33 cellular contexts compared by ENCODE assay signal in the genomic region with DNA sequence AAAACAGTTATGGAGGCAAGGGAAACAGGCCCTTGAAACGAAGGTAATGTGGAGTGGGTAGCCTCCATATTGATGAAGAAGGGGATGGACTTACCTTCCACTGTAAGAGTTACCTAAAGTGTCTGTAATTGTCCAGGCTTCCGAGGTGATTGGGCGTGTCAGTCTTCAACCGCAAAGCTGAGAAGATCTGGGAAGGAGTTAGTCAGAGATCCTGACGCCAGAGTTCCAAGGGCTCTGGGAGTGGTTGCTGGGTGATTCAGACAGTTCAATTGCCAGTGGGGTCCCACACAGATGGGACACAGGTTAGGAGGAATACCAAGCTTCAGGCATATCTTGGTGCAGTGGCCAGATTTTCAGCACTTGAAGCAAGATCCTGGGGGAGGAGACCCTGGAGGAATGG.
"Had no signal": no experiment of that assay in that cellular context is flagged by ENCODE, and none has a peak within 500 bp of the region (broad histone marks: within the 10 kb centered on the region; RNA-seq: fewer than 3 reads in every experiment).

No MANE protein-coding gene starts in this region.

- H3K27ac ChIP-seq: adrenal gland, body of pancreas, cardiac muscle cell, colonic mucosa, gastrocnemius medialis, heart right ventricle, WERI-Rb-1 had no signal

- H3K36me3 Mint-ChIP-seq: activated naive CD4-positive, alpha-beta T cell treated with anti-CD3 and anti-CD28 coated beads, Interleukin-2, amount 50 U/mL, for 24 hours; activated naive CD8-positive, alpha-beta T cell treated with anti-CD3 and anti-CD28 coated beads for 36 hours had no signal

- H3K4me3 ChIP-seq: adrenal gland, body of pancreas, cardiac muscle cell, colonic mucosa, gastrocnemius medialis, heart right ventricle had no signal

- H3K27ac Mint-ChIP-seq: activated B cell treated with CpG ODN at 0.5 μM for 24 hours; activated CD8-positive, alpha-beta T cell treated with anti-CD3 and anti-CD28 coated beads for 36 hours; activated naive CD4-positive, alpha-beta T cell treated with anti-CD3 and anti-CD28 coated beads for 36 hours; activated naive CD4-positive, alpha-beta T cell treated with anti-CD3 and anti-CD28 coated beads, Interleukin-2, amount 50 U/mL, for 24 hours; activated naive CD8-positive, alpha-beta T cell treated with anti-CD3 and anti-CD28 coated beads for 36 hours; activated naive CD8-positive, alpha-beta T cell treated with anti-CD3 and anti-CD28 coated beads, Interleukin-2, amount 50 U/mL, for 24 hours; activated T-helper 17 cell treated with anti-CD3 and anti-CD28 coated beads, Interleukin-2, amount 50 U/mL, for 72 hours; T-helper 17 cell; T-helper 2 cell treated with Interferon-gamma antibody and Interleukin-4, amounts not matched to agents 5 μg/mL and 100 μg/mL, for 36 hours had no signal

- H3K27me3 Mint-ChIP-seq: activated B cell treated with CpG ODN at 0.5 μM for 24 hours; activated CD8-positive, alpha-beta T cell treated with anti-CD3 and anti-CD28 coated beads for 36 hours; activated naive CD4-positive, alpha-beta T cell treated with anti-CD3 and anti-CD28 coated beads, Interleukin-2, amount 50 U/mL, for 24 hours; activated naive CD8-positive, alpha-beta T cell treated with anti-CD3 and anti-CD28 coated beads for 36 hours; activated naive CD8-positive, alpha-beta T cell treated with anti-CD3 and anti-CD28 coated beads, Interleukin-2, amount 50 U/mL, for 24 hours; T-helper 17 cell had no signal

- H3K9me3 ChIP-seq: adrenal gland, body of pancreas, colonic mucosa, gastrocnemius medialis, heart right ventricle had no signal

- H3K36me3 ChIP-seq: adrenal gland, cardiac muscle cell, colonic mucosa, gastrocnemius medialis, heart right ventricle, WERI-Rb-1 had no signal

- H3K4me3 Mint-ChIP-seq: activated B cell treated with CpG ODN at 0.5 μM for 24 hours; activated CD8-positive, alpha-beta T cell treated with anti-CD3 and anti-CD28 coated beads for 36 hours; activated naive CD4-positive, alpha-beta T cell treated with anti-CD3 and anti-CD28 coated beads for 36 hours; activated naive CD4-positive, alpha-beta T cell treated with anti-CD3 and anti-CD28 coated beads, Interleukin-2, amount 50 U/mL, for 24 hours; activated naive CD8-positive, alpha-beta T cell treated with anti-CD3 and anti-CD28 coated beads for 36 hours; activated naive CD8-positive, alpha-beta T cell treated with anti-CD3 and anti-CD28 coated beads, Interleukin-2, amount 50 U/mL, for 24 hours; activated T-cell treated with anti-CD3 and anti-CD28 coated beads, Interleukin-2, amount 50 U/mL, for 4 hours; activated T-helper 17 cell treated with anti-CD3 and anti-CD28 coated beads, Interleukin-2, amount 50 U/mL, for 72 hours; T-helper 17 cell; T-helper 2 cell treated with Interferon-gamma antibody and Interleukin-4, amounts not matched to agents 5 μg/mL and 100 μg/mL, for 36 hours had no signal

- ATAC-seq: activated CD4-positive, CD25-positive, alpha-beta regulatory T cell treated with anti-CD3 and anti-CD28 coated beads, Interleukin-2, amount 50 U/mL, for 24 hours; activated CD8-positive, alpha-beta T cell treated with anti-CD3 and anti-CD28 coated beads for 36 hours; activated naive CD8-positive, alpha-beta T cell treated with anti-CD3 and anti-CD28 coated beads, Interleukin-2, amount 50 U/mL, for 24 hours; activated T-cell treated with anti-CD3 and anti-CD28 coated beads, Interleukin-2, amount 50 U/mL, for 4 hours; activated T-helper 17 cell treated with anti-CD3 and anti-CD28 coated beads, Interleukin-2, amount 50 U/mL, for 72 hours; body of pancreas; esophagus mucosa; gastrocnemius medialis; heart right ventricle; T-helper 17 cell had no signal

- H3K4me1 Mint-ChIP-seq: activated B cell treated with CpG ODN at 0.5 μM for 24 hours; activated naive CD4-positive, alpha-beta T cell treated with anti-CD3 and anti-CD28 coated beads, Interleukin-2, amount 50 U/mL, for 24 hours; activated naive CD8-positive, alpha-beta T cell treated with anti-CD3 and anti-CD28 coated beads for 36 hours; activated naive CD8-positive, alpha-beta T cell treated with anti-CD3 and anti-CD28 coated beads, Interleukin-2, amount 50 U/mL, for 24 hours; activated T-helper 17 cell treated with anti-CD3 and anti-CD28 coated beads, Interleukin-2, amount 50 U/mL, for 72 hours; T-helper 17 cell had no signal

- DNase-seq: activated B cell treated with CpG ODN at 0.5 μM for 24 hours; activated CD4-positive, alpha-beta T cell treated with anti-CD3 and anti-CD28 coated beads for 48 hours; activated CD4-positive, alpha-beta T cell treated with anti-CD3 and anti-CD28 coated beads, Interleukin-2, amount 50 U/mL, for 1 hour; activated CD4-positive, alpha-beta T cell treated with anti-CD3 and anti-CD28 coated beads, Interleukin-2, amount 50 U/mL, for 48 hours; activated CD8-positive, alpha-beta memory T cell treated with anti-CD3 and anti-CD28 coated beads for 24 hours; activated CD8-positive, alpha-beta T cell treated with anti-CD3 and anti-CD28 coated beads for 36 hours; activated effector memory CD4-positive, alpha-beta T cell treated with Interleukin-2 at 50 U/mL for 16 hours; activated gamma-delta T cell treated with Interleukin-2 at 50 U/mL for 16 hours; activated naive CD4-positive, alpha-beta T cell treated with anti-CD3 and anti-CD28 coated beads for 36 hours; activated naive CD8-positive, alpha-beta T cell treated with anti-CD3 and anti-CD28 coated beads for 36 hours; activated naive CD8-positive, alpha-beta T cell treated with anti-CD3 and anti-CD28 coated beads, Interleukin-2, amount 50 U/mL, for 24 hours; activated T-cell treated with anti-CD3 and anti-CD28 coated beads, Interleukin-2, amount 50 U/mL, for 4 hours; amygdala; aorta; body of pancreas; central memory CD4-positive, alpha-beta T cell; cerebellar nuclear complex; colonic mucosa; effector CD8-positive, alpha-beta T cell; foreskin fibroblast; gastrocnemius medialis; heart right ventricle; T-helper 1 cell; T-helper 17 cell; T1000; WERI-Rb-1 had no signal

- H3K9me3 Mint-ChIP-seq: activated T-helper 17 cell treated with anti-CD3 and anti-CD28 coated beads, Interleukin-2, amount 50 U/mL, for 72 hours; T-helper 2 cell treated with Interferon-gamma antibody and Interleukin-4, amounts not matched to agents 5 μg/mL and 100 μg/mL, for 36 hours had no signal

- H3K27me3 ChIP-seq: adrenal gland, body of pancreas, cardiac muscle cell, colonic mucosa, gastrocnemius medialis, heart right ventricle had no signal

- H3K4me1 ChIP-seq: adrenal gland, body of pancreas, colonic mucosa, gastrocnemius medialis, heart right ventricle had no signal
